In the genomic region with DNA sequence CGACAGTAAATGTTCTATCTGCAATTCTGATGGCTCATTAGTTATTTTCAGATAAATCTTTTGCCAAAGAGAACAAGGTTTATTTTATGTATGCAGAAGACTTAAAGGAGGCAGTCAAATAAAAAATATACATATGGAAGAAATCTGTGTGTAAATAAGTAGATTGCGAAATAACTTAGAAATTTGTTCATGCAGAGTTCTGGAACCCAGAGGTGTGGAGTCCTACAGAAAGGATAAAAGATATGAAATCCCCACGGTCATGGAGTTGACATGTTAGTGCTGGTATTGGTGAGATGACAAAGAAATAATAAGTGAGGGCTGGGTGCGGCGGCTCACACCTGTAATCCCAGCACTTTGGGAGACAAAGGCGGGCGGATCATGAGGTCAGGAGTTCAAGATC, we compare ENCODE assay signal across 2 cellular contexts.
TF ChIP-seq lines count a peak whose summit lies in the region.

No MANE protein-coding gene starts in this region.

TF ChIP-seq in IMR-90, 13 proteins besides CTCF, POLR2A, EP300 and RAD21:
- peak; percentile 80 for TF ChIP-seq CEBPB (IDR thresholded peaks at IDR 0.05; ENCODE audit: low read depth, low read length)
- TF ChIP-seq, protein P1, sequence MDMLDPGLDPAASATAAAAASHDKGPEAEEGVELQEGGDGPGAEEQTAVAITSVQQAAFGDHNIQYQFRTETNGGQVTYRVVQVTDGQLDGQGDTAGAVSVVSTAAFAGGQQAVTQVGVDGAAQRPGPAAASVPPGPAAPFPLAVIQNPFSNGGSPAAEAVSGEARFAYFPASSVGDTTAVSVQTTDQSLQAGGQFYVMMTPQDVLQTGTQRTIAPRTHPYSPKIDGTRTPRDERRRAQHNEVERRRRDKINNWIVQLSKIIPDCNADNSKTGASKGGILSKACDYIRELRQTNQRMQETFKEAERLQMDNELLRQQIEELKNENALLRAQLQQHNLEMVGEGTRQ (IDR thresholded peaks at IDR 0.05; ENCODE audit: low read depth, low read length): no peak

TF ChIP-seq in H1, 55 proteins besides CTCF, POLR2A, EP300 and RAD21:
- TF ChIP-seq ASH2L (IDR thresholded peaks at IDR 0.05; ENCODE audit: low read length) (no peak), CEBPB (IDR thresholded peaks at IDR 0.05; ENCODE audit: low read depth, low read length) (peak; percentile 64; the same call in 1 of the 2 replicates)
